ENCODE assay signal across 10 cellular contexts in genomic region chr17:17107891-17108680, GRCh38.
DNase-seq lines count a peak whose midpoint lies in the region; ATAC-seq and TF ChIP-seq lines count a peak whose summit lies in the region.
"Had no signal": no experiment of that assay in that cellular context is flagged by ENCODE, and none has a peak within 500 bp of the region (broad histone marks: within the 10 kb centered on the region; RNA-seq: fewer than 3 reads in every experiment).

No MANE protein-coding gene starts in this region.

- no peaks in the 10 kb centered on the region for H3K27me3 ChIP-seq in RWPE2 (ENCODE audit: insufficient read depth, poor library complexity, severe bottlenecking)
- no peaks in the 10 kb centered on the region for H3K27me3 ChIP-seq in gastroesophageal sphincter
- H3K27me3 ChIP-seq in ovary, result no peaks in the 10 kb centered on the region

- peak; percentile 41 for DNase-seq in AG08396 (ENCODE audit: low spot score)
- DNase-seq in RWPE2 (ENCODE audit: low spot score), result no peak
- no peak for DNase-seq in ovary
- DNase-seq in NOMO-1 (lab: John Stamatoyannopoulos, UW; ENCODE audit: unreplicated experiment in 2 of 2), result no peak
- DNase-seq in NCI-H2107 (lab: John Stamatoyannopoulos, UW), result no peak
- DNase-seq: cortex of kidney, DMS79 treated with DMSO at 0.1 percent for 48 hours had no signal

- H3K9me3 ChIP-seq in RWPE2 (ENCODE audit: severe bottlenecking) (no peaks in the 10 kb centered on the region), gastroesophageal sphincter (no peaks in the 10 kb centered on the region), ovary (no peaks in the 10 kb centered on the region)

- TF ChIP-seq EP300 in gastroesophageal sphincter (IDR thresholded peaks at IDR 0.05) (no peak), ovary (IDR thresholded peaks at IDR 0.05) (no peak)

- ATAC-seq in RWPE2 (ENCODE audit: low read depth) (no peak), gastroesophageal sphincter (peak; percentile 12), HG03039 (IDR thresholded peaks at IDR 0.05; ENCODE audit: unreplicated experiment) (no peak), HG02763 (IDR thresholded peaks at IDR 0.05; ENCODE audit: unreplicated experiment) (no peak)

- peaks cover 24% of the 10 kb centered on the region for H3K4me1 ChIP-seq in RWPE2 (ENCODE audit: insufficient read depth, poor library complexity, severe bottlenecking)
- peaks cover 6 to 91% (median 45%) of the 10 kb centered on the region in 3 donors for H3K4me1 ChIP-seq in gastroesophageal sphincter
- peaks cover 35% of the 10 kb centered on the region for H3K4me1 ChIP-seq in ovary (ENCODE audit: insufficient read depth)

- no peak for TF ChIP-seq POLR2A in gastroesophageal sphincter (IDR thresholded peaks at IDR 0.05)
- TF ChIP-seq POLR2A in ovary (IDR thresholded peaks at IDR 0.05), result no peak

- intact Hi-C loops in ovary (cut with DNase I), result no loop called here

- H3K27ac ChIP-seq in RWPE2 (ENCODE audit: poor library complexity, severe bottlenecking) (peak overlapping the region; percentile 1), gastroesophageal sphincter (peak overlapping the region in 3 of 4 donors; percentile 59 to 70 (median 69)), ovary (peak overlapping the region; percentile 2 to 14)

- H3K36me3 ChIP-seq in RWPE2 (ENCODE audit: low read depth) (peaks cover 19% of the 10 kb centered on the region), gastroesophageal sphincter (peaks cover 0 to 8% of the 10 kb centered on the region in 2 donors), ovary (no peaks in the 10 kb centered on the region)

- H3K4me3 ChIP-seq in RWPE2 (ENCODE audit: severe bottlenecking) (no peak overlapping the region), gastroesophageal sphincter (no peak overlapping the region), ovary (no peak overlapping the region)

- WGBS in gastroesophageal sphincter (ENCODE audit: low coverage in 1 of 2), 2 donors, result 0 to 39% methylated on average over 1 to 6 of the region's 7 CpGs
- WGBS in ovary, 3 donors, result 63 to 67% (median 63%) methylated on average over 7 of the region's 7 CpGs

- no peak for TF ChIP-seq CTCF in RWPE2 (IDR thresholded peaks at IDR 0.05; ENCODE audit: poor library complexity, severe bottlenecking)
- TF ChIP-seq CTCF in gastroesophageal sphincter (IDR thresholded peaks at IDR 0.05), result no peak
- no peak for TF ChIP-seq CTCF in ovary (IDR thresholded peaks at IDR 0.05)

Comparison
In these comparisons a context has a peak if more than half of its experiments do, and no peak if none do; other contexts are left out.
1. H3K27ac ChIP-seq: peak in every context shown above with its lines; median percentile 69 in gastroesophageal sphincter; 8 in ovary; 1 in RWPE2.